Comparison of ENCODE assay signal across 26 cellular contexts in the genomic region with DNA sequence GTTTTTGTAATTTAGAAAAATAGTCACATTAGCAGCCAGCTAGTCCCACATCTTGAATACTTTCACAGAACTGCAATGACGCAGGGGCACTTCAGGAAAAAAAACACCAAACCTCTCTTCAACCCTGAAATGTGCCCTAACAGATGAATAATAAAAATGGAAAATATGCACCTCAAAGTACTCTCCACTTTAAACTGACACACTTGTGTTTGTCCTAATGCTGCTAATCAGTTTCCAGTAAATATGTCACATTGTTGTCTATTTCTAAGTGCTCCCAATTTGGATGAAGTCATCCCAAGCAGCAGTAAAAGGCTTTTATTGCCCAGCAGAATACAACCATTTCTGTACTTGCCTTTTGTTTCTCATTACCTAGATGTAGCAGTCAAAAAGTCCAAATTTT.
"Had no signal": no experiment of that assay in that cellular context is flagged by ENCODE, and none has a peak within 500 bp of the region (broad histone marks: within the 10 kb centered on the region; RNA-seq: fewer than 3 reads in every experiment).

No MANE protein-coding gene starts in this region.

- DNase-seq: activated CD4-positive, alpha-beta T cell treated with anti-CD3 and anti-CD28 coated beads, Interleukin-2, amount 10 ng/mL, durations not matched to agents 7 days and 5 days; activated CD4-positive, CD25-positive, alpha-beta regulatory T cell treated with anti-CD3 and anti-CD28 coated beads, Interleukin-2, amount 50 U/mL, for 72 hours; activated CD8-positive, alpha-beta memory T cell treated with anti-CD3 and anti-CD28 coated beads, Interleukin-2, amount 10 ng/mL, durations not matched to agents 7 days and 5 days; activated CD8-positive, alpha-beta T cell treated with anti-CD3 and anti-CD28 coated beads for 36 hours; activated effector memory CD4-positive, alpha-beta T cell treated with anti-CD3 and anti-CD28 coated beads, Interleukin-2, amount 50 U/mL, for 16 hours; activated naive CD4-positive, alpha-beta T cell treated with anti-CD3 and anti-CD28 coated beads, Interleukin-2, amount 10 ng/mL, durations not matched to agents 7 days and 5 days; activated T-cell treated with anti-CD3 and anti-CD28 coated beads for 4 hours; amygdala; cerebellar nuclear complex; endodermal cell; foreskin fibroblast; kidney; mammary epithelial cell; mucosa of descending colon; nephron progenitor cell; psoas muscle; right cardiac atrium; stimulated activated CD4-positive, alpha-beta T cell treated with anti-CD3 and anti-CD28 coated beads, Interleukin-1b, Interleukin-23, amount 100 ng/mL, for 48 hours; T-cell; WERI-Rb-1 had no signal

- H3K27ac Mint-ChIP-seq: activated CD4-positive, alpha-beta T cell treated with anti-CD3 and anti-CD28 coated beads, Interleukin-2, amount 10 ng/mL, durations not matched to agents 7 days and 5 days; activated CD8-positive, alpha-beta memory T cell treated with anti-CD3 and anti-CD28 coated beads, Interleukin-2, amount 10 ng/mL, durations not matched to agents 7 days and 5 days; activated CD8-positive, alpha-beta T cell treated with anti-CD3 and anti-CD28 coated beads for 36 hours; activated naive CD4-positive, alpha-beta T cell treated with anti-CD3 and anti-CD28 coated beads, Interleukin-2, amount 10 ng/mL, durations not matched to agents 7 days and 5 days; endodermal cell; nephron progenitor cell; stimulated activated naive CD8-positive, alpha-beta T cell treated with anti-CD3 and anti-CD28 coated beads, Interleukin-15, Interleukin-2, amounts not matched to agents 100 ng/mL and 50 ng/mL, for 24 hours; T-cell; T-helper 2 cell treated with Interferon-gamma antibody and Interleukin-4, amounts not matched to agents 5 μg/mL and 100 μg/mL, for 36 hours had no signal

- H3K36me3 Mint-ChIP-seq: activated CD8-positive, alpha-beta memory T cell treated with anti-CD3 and anti-CD28 coated beads, Interleukin-2, amount 10 ng/mL, durations not matched to agents 7 days and 5 days; activated naive CD4-positive, alpha-beta T cell treated with anti-CD3 and anti-CD28 coated beads, Interleukin-2, amount 10 ng/mL, durations not matched to agents 7 days and 5 days; T-cell had no signal

- H3K27ac ChIP-seq: coronary artery, pancreas, psoas muscle, skin epidermis, tibial nerve, WERI-Rb-1 had no signal

- H3K4me3 Mint-ChIP-seq: activated CD4-positive, alpha-beta T cell treated with anti-CD3 and anti-CD28 coated beads, Interleukin-2, amount 10 ng/mL, durations not matched to agents 7 days and 5 days; activated CD8-positive, alpha-beta memory T cell treated with anti-CD3 and anti-CD28 coated beads, Interleukin-2, amount 10 ng/mL, durations not matched to agents 7 days and 5 days; activated CD8-positive, alpha-beta T cell treated with anti-CD3 and anti-CD28 coated beads for 36 hours; activated naive CD4-positive, alpha-beta T cell treated with anti-CD3 and anti-CD28 coated beads, Interleukin-2, amount 10 ng/mL, durations not matched to agents 7 days and 5 days; endodermal cell; nephron progenitor cell; stimulated activated naive CD8-positive, alpha-beta T cell treated with anti-CD3 and anti-CD28 coated beads, Interleukin-15, Interleukin-2, amounts not matched to agents 100 ng/mL and 50 ng/mL, for 24 hours; T-cell; T-helper 2 cell treated with Interferon-gamma antibody and Interleukin-4, amounts not matched to agents 5 μg/mL and 100 μg/mL, for 36 hours had no signal

- H3K27me3 ChIP-seq: pancreas, tibial nerve had no signal

- H3K36me3 ChIP-seq: pancreas, tibial nerve, WERI-Rb-1 had no signal

- H3K4me3 ChIP-seq: coronary artery, mucosa of descending colon, pancreas, psoas muscle, skin epidermis, tibial nerve had no signal

- ATAC-seq: activated CD8-positive, alpha-beta memory T cell treated with anti-CD3 and anti-CD28 coated beads, Interleukin-2, amount 10 ng/mL, durations not matched to agents 7 days and 5 days; activated CD8-positive, alpha-beta T cell treated with anti-CD3 and anti-CD28 coated beads for 36 hours; T-cell had no signal

- H3K9me3 ChIP-seq: mucosa of descending colon, pancreas, psoas muscle, tibial nerve had no signal

- H3K27me3 Mint-ChIP-seq: activated CD8-positive, alpha-beta memory T cell treated with anti-CD3 and anti-CD28 coated beads, Interleukin-2, amount 10 ng/mL, durations not matched to agents 7 days and 5 days; activated CD8-positive, alpha-beta T cell treated with anti-CD3 and anti-CD28 coated beads for 36 hours; stimulated activated naive CD8-positive, alpha-beta T cell treated with anti-CD3 and anti-CD28 coated beads, Interleukin-15, Interleukin-2, amounts not matched to agents 100 ng/mL and 50 ng/mL, for 24 hours had no signal

- H3K4me1 Mint-ChIP-seq: activated CD4-positive, alpha-beta T cell treated with anti-CD3 and anti-CD28 coated beads, Interleukin-2, amount 10 ng/mL, durations not matched to agents 7 days and 5 days; activated CD8-positive, alpha-beta memory T cell treated with anti-CD3 and anti-CD28 coated beads, Interleukin-2, amount 10 ng/mL, durations not matched to agents 7 days and 5 days; activated naive CD4-positive, alpha-beta T cell treated with anti-CD3 and anti-CD28 coated beads, Interleukin-2, amount 10 ng/mL, durations not matched to agents 7 days and 5 days had no signal

- H3K9me3 Mint-ChIP-seq: activated CD4-positive, alpha-beta T cell treated with anti-CD3 and anti-CD28 coated beads, Interleukin-2, amount 10 ng/mL, durations not matched to agents 7 days and 5 days; activated CD8-positive, alpha-beta T cell treated with anti-CD3 and anti-CD28 coated beads for 36 hours; activated naive CD4-positive, alpha-beta T cell treated with anti-CD3 and anti-CD28 coated beads, Interleukin-2, amount 10 ng/mL, durations not matched to agents 7 days and 5 days; endodermal cell; nephron progenitor cell; stimulated activated naive CD8-positive, alpha-beta T cell treated with anti-CD3 and anti-CD28 coated beads, Interleukin-15, Interleukin-2, amounts not matched to agents 100 ng/mL and 50 ng/mL, for 24 hours; T-cell; T-helper 2 cell treated with Interferon-gamma antibody and Interleukin-4, amounts not matched to agents 5 μg/mL and 100 μg/mL, for 36 hours had no signal
